ENCODE assay signal across 1 cellular context in genomic region chr1:247360991-247361721, GRCh38.
TF ChIP-seq lines count a peak whose summit lies in the region.

No MANE protein-coding gene starts in this region.

TF ChIP-seq in liver, 16 proteins besides CTCF, POLR2A, EP300 and RAD21 (continued from another document):
- TF ChIP-seq, protein P1, sequence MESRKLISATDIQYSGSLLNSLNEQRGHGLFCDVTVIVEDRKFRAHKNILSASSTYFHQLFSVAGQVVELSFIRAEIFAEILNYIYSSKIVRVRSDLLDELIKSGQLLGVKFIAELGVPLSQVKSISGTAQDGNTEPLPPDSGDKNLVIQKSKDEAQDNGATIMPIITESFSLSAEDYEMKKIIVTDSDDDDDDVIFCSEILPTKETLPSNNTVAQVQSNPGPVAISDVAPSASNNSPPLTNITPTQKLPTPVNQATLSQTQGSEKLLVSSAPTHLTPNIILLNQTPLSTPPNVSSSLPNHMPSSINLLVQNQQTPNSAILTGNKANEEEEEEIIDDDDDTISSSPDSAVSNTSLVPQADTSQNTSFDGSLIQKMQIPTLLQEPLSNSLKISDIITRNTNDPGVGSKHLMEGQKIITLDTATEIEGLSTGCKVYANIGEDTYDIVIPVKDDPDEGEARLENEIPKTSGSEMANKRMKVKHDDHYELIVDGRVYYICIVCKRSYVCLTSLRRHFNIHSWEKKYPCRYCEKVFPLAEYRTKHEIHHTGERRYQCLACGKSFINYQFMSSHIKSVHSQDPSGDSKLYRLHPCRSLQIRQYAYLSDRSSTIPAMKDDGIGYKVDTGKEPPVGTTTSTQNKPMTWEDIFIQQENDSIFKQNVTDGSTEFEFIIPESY (IDR thresholded peaks at IDR 0.05) = no peak
- TF ChIP-seq ATF3 (IDR thresholded peaks at IDR 0.05) (no peak), MAX (IDR thresholded peaks at IDR 0.05) (no peak)
